ENCODE assay signal across 2 cellular contexts in the genomic region with DNA sequence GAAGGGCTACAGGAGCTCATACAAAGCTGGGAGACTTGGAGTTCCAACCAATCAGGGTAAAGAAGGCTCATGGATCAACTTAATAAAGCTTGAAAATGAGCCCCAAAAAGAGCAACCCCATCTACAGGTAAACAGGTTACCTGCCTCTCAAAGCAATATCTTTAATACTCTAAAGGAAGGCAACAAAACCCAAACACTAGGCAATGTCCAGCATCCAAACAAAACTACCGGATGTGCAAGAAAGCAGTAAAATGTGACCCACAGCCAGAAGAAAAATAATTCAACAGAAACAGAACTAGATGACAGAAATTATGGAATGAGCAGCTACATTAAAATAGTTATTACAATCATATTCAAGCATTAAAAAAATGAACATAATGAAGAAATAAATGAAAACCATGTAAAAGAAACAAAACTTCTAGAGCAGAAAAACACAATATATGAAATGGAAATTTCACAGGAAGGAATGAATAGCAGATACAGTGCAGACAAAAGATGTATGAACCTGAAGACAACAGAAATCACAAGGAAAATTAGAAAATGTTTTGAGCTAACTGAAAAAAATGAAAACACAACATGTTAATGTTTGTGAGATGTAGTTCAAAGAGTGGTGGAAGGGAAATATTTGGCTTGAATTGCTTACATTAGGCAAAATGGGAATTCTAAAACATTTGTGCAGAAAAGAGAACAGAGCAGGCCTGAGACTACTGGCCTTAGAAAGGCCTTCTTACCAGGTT.
TF ChIP-seq lines count a peak whose summit lies in the region.

No MANE protein-coding gene starts in this region.

TF ChIP-seq in HEK293, 187 proteins besides CTCF, POLR2A, EP300 and RAD21:
- TF ChIP-seq, protein P1, sequence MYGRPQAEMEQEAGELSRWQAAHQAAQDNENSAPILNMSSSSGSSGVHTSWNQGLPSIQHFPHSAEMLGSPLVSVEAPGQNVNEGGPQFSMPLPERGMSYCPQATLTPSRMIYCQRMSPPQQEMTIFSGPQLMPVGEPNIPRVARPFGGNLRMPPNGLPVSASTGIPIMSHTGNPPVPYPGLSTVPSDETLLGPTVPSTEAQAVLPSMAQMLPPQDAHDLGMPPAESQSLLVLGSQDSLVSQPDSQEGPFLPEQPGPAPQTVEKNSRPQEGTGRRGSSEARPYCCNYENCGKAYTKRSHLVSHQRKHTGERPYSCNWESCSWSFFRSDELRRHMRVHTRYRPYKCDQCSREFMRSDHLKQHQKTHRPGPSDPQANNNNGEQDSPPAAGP (tag by site-specific recombination; IDR thresholded peaks at IDR 0.05) = no peak
- TF ChIP-seq BCL11B (tag by site-specific recombination; IDR thresholded peaks at IDR 0.05; ENCODE audit: low read depth) = no peak
- no peak for TF ChIP-seq ELK4 (IDR thresholded peaks at IDR 0.05; ENCODE audit: borderline replicate concordance, low read depth, low read length)
- TF ChIP-seq ZNF26 (tag by site-specific recombination; IDR thresholded peaks at IDR 0.05) = peak; percentile 95
- no peak for TF ChIP-seq ZNF174 (tag by site-specific recombination; IDR thresholded peaks at IDR 0.05)
- no peak for TF ChIP-seq ZNF341 (tag by site-specific recombination; IDR thresholded peaks at IDR 0.05; ENCODE audit: low read depth)
- TF ChIP-seq ATF2 (tag by site-specific recombination; IDR thresholded peaks at IDR 0.05; ENCODE audit: low read depth) = no peak
- TF ChIP-seq ZNF488 (tag by site-specific recombination; IDR thresholded peaks at IDR 0.05) = no peak
- no peak for TF ChIP-seq ZNF837 (tag by site-specific recombination; IDR thresholded peaks at IDR 0.05)

TF ChIP-seq in H1, 55 proteins besides CTCF, POLR2A, EP300 and RAD21:
- no peak for TF ChIP-seq CTBP2 (IDR thresholded peaks at IDR 0.05; ENCODE audit: borderline replicate concordance, insufficient read depth, insufficient read length, low read length)
- TF ChIP-seq KDM5A (IDR thresholded peaks at IDR 0.05; ENCODE audit: low read length) = no peak
- TF ChIP-seq CBX8 (IDR thresholded peaks at IDR 0.05; ENCODE audit: borderline replicate concordance, low read depth, low read length) = no peak
- no peak for TF ChIP-seq BCL11A (IDR thresholded peaks at IDR 0.05; ENCODE audit: low read depth in 2 of 2, low read length in 2 of 2)
- no peak for TF ChIP-seq KDM4A (IDR thresholded peaks at IDR 0.05; ENCODE audit: low read depth, low read length, severe bottlenecking)
- TF ChIP-seq SRF (IDR thresholded peaks at IDR 0.05; ENCODE audit: low read depth, low read length) = no peak
- TF ChIP-seq TCF12 (IDR thresholded peaks at IDR 0.05; ENCODE audit: low read depth, low read length) = no peak
- no peak for TF ChIP-seq POLR2AphosphoS5 (IDR thresholded peaks at IDR 0.05; ENCODE audit: low read depth, low read length)
- no peak for TF ChIP-seq TEAD4 (IDR thresholded peaks at IDR 0.05; ENCODE audit: low read depth, low read length)
